In the genomic region with DNA sequence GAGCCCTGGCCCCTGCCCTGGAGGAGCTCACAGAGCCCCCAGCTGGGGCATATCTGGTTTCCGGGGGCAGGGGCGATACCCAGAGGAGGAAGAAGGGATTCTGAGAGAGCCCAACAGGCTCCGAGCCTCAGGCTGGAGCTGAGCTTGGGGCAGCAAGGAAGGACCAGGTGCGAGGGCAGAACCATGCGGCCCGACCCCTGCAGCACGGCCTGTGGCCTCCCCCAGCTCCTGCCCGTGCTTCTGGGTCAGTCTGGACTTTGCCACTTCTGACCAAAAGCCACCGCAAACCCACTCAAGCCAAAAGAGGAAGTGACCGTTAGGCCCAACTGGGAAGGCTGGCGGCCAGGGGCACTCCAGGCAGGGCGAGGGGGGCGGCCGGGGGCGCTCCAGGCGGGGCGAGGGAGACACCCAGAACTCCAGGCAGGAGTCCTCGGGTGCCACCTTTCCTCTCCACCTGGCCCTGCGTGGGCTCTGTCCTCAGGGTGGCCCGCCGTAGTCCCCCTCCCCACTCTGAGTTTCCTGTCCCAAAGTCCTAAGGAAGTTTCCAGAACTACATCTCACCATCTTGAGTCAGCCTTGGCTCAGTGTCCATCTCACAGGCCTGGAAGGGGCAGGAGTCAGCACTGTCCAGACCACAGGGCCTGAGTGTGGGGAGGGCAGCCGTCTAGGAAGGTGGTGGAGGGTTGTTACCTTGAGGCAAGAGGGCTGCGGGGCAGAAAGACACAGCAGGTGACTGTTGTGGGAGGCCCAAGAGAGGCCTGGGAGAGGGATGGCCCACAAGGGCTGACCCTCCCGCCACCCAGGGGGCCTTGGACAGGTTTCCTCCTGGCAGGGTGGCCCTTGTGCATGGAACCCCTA, we compare ENCODE assay signal across 1 cellular context.
TF ChIP-seq lines count a peak whose summit lies in the region.

No MANE protein-coding gene starts in this region.

TF ChIP-seq in liver, 16 proteins besides CTCF, POLR2A, EP300 and RAD21 (continued from another document):
- TF ChIP-seq, protein P1, sequence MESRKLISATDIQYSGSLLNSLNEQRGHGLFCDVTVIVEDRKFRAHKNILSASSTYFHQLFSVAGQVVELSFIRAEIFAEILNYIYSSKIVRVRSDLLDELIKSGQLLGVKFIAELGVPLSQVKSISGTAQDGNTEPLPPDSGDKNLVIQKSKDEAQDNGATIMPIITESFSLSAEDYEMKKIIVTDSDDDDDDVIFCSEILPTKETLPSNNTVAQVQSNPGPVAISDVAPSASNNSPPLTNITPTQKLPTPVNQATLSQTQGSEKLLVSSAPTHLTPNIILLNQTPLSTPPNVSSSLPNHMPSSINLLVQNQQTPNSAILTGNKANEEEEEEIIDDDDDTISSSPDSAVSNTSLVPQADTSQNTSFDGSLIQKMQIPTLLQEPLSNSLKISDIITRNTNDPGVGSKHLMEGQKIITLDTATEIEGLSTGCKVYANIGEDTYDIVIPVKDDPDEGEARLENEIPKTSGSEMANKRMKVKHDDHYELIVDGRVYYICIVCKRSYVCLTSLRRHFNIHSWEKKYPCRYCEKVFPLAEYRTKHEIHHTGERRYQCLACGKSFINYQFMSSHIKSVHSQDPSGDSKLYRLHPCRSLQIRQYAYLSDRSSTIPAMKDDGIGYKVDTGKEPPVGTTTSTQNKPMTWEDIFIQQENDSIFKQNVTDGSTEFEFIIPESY (IDR thresholded peaks at IDR 0.05) = no peak
- no peak for TF ChIP-seq FOXA1 (IDR thresholded peaks at IDR 0.05)
- no peak for TF ChIP-seq HNF4A (conservative IDR thresholded peaks at IDR 0.05)
- no peak for TF ChIP-seq TAF1 (conservative IDR thresholded peaks at IDR 0.05)
